ENCODE assay signal across 7 cellular contexts in the genomic region with DNA sequence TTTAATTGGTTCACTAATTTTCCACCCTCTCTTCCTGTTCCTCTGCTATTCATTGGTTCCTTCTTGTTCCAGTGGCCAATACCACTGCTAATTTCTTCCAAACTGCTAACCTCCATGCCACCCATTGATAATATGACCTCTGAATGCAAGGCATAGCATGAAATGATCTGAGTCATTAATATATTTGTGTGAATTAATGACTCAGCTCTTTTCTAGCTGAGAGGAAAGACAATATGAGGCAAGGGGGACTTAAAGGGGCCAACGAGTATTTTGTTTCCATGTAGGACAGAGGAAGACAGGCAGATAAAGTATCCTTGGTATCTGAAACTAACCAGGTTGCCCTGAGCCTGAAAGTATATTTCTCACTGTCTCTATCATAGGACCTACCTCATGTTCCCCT.
"Had no signal": no experiment of that assay in that cellular context is flagged by ENCODE, and none has a peak within 500 bp of the region (broad histone marks: within the 10 kb centered on the region; RNA-seq: fewer than 3 reads in every experiment).

No MANE protein-coding gene starts in this region.

- H3K9me3 Mint-ChIP-seq: H9 had no signal

- H3K27ac ChIP-seq: GM23248, KMS-11 had no signal

- H3K4me3 ChIP-seq: GM23248 had no signal

- H3K27ac Mint-ChIP-seq: H9 had no signal

- H3K4me1 Mint-ChIP-seq: H9 had no signal

- H3K4me3 Mint-ChIP-seq: H9 had no signal

- H2AFZ ChIP-seq: GM23248 had no signal

- FAIRE-seq: HTR-8/SVneo had no signal

- H3K4me2 ChIP-seq: KMS-11 had no signal

- H3K9ac ChIP-seq: GM23248, KMS-11 had no signal

- DNase-seq: GM23248, GOT3, H9, HCEC 1CT, KBM-7 had no signal
